Comparison of ENCODE assay signal across 1 cellular context in genomic region chr10:14588938-14589294, GRCh38.
TF ChIP-seq lines count a peak whose summit lies in the region.

No MANE protein-coding gene starts in this region.

TF ChIP-seq in endothelial cell of umbilical vein, 7 proteins besides CTCF, POLR2A, EP300 and RAD21:
- peak; percentile 11 for TF ChIP-seq GATA2 (IDR thresholded peaks at IDR 0.05; ENCODE audit: insufficient read depth, insufficient read length, low read depth, low read length)
